1 cellular context compared by ENCODE assay signal in the genomic region with DNA sequence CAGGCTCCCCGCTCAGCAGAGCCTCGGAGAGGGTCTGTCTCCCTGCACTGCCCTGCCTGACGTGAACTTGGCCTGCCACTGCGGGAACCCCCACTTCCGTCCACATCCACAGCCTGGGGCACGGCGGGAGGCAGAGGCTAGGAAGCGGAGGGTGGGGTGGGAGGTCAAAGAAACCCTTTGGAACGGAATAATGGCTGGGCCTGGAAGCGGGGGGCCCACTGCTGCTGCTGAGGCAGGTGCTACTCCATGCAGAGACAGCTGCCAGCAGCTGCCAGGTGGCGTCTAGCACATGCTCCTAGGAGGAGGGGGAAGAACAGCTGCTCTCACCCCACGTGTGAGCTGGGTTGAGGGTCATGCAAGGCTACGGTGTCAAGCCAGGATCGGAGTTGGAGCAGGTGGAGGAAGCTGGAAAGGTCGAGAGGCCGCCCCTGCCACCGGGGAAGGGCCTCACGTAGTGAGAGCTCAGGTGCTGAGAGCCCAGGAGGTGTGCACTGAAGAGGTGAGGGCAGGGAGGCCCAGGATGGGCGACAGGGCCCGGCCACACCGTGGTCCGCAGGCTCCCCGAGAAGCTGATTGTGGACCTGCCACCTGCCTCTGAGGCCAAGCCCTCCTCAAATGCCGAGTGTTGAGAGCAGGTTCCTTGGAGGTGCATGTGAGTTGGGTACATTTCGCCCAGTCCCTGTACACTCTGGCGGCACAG.
TF ChIP-seq lines count a peak whose summit lies in the region.

No MANE protein-coding gene starts in this region.

TF ChIP-seq in K562, 482 proteins besides CTCF, POLR2A, EP300 and RAD21:
- TF ChIP-seq POLR2G (IDR thresholded peaks at IDR 0.05; ENCODE audit: low read depth, low read length) (peak; percentile 65), NCOA4 (IDR thresholded peaks at IDR 0.05; ENCODE audit: partially characterized antibody) (no peak), ZNF263 (CRISPR knock-in tag; IDR thresholded peaks at IDR 0.05; ENCODE audit: borderline replicate concordance) (0 out of 2 replicates have a peak, but pooled peaks have one; percentile 30), POLR2AphosphoS2 (IDR thresholded peaks at IDR 0.05; ENCODE audit: low read length) (peak; percentile 14; the same call in 1 of the 2 replicates)
- TF ChIP-seq, protein P1, sequence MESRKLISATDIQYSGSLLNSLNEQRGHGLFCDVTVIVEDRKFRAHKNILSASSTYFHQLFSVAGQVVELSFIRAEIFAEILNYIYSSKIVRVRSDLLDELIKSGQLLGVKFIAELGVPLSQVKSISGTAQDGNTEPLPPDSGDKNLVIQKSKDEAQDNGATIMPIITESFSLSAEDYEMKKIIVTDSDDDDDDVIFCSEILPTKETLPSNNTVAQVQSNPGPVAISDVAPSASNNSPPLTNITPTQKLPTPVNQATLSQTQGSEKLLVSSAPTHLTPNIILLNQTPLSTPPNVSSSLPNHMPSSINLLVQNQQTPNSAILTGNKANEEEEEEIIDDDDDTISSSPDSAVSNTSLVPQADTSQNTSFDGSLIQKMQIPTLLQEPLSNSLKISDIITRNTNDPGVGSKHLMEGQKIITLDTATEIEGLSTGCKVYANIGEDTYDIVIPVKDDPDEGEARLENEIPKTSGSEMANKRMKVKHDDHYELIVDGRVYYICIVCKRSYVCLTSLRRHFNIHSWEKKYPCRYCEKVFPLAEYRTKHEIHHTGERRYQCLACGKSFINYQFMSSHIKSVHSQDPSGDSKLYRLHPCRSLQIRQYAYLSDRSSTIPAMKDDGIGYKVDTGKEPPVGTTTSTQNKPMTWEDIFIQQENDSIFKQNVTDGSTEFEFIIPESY (CRISPR knock-in tag; IDR thresholded peaks at IDR 0.05), result peak; percentile 54; the same call in 1 of the 2 replicates
- TF ChIP-seq, protein P2, sequence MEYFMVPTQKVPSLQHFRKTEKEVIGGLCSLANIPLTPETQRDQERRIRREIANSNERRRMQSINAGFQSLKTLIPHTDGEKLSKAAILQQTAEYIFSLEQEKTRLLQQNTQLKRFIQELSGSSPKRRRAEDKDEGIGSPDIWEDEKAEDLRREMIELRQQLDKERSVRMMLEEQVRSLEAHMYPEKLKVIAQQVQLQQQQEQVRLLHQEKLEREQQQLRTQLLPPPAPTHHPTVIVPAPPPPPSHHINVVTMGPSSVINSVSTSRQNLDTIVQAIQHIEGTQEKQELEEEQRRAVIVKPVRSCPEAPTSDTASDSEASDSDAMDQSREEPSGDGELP (CRISPR knock-in tag; IDR thresholded peaks at IDR 0.05; ENCODE audit: borderline replicate concordance), result 0 out of 2 replicates have a peak, but pooled peaks have one; percentile 47
